ENCODE assay signal across 22 cellular contexts in genomic region chr19:29886535-29886934, GRCh38.
"Had no signal": no experiment of that assay in that cellular context is flagged by ENCODE, and none has a peak within 500 bp of the region (broad histone marks: within the 10 kb centered on the region; RNA-seq: fewer than 3 reads in every experiment).

No MANE protein-coding gene starts in this region.

- FAIRE-seq: colon, islet of Langerhans, urothelium cell line had no signal

- H3K4me1 ChIP-seq: body of pancreas, foreskin keratinocyte, parathyroid adenoma, tibial nerve had no signal

- H3K27ac ChIP-seq: body of pancreas, foreskin keratinocyte, hepatocyte, parathyroid adenoma, tibial nerve had no signal

- DNase-seq: activated CD4-positive, alpha-beta T cell treated with anti-CD3 and anti-CD28 coated beads, Interleukin-2, amount 10 ng/mL, durations not matched to agents 24 days and 14 days; activated CD8-positive, alpha-beta memory T cell treated with anti-CD3 and anti-CD28 coated beads for 24 hours; activated gamma-delta T cell treated with Interleukin-2 at 50 U/mL for 16 hours; amygdala; body of pancreas; caudate nucleus; endodermal cell; foreskin keratinocyte; left colon; SK-N-SH; spleen; stimulated activated naive CD4-positive, alpha-beta T cell; T-helper 9 cell had no signal

- H3K9me3 ChIP-seq: body of pancreas, SK-N-SH, spleen, tibial nerve had no signal

- H3K4me1 Mint-ChIP-seq: endodermal cell had no signal

- H3K4me3 Mint-ChIP-seq: activated CD4-positive, alpha-beta T cell treated with anti-CD3 and anti-CD28 coated beads, Interleukin-2, amount 10 ng/mL, durations not matched to agents 24 days and 14 days; activated T-helper 1 cell treated with anti-CD3 and anti-CD28 coated beads, Interleukin-12 subunit alpha, Interleukin-12 subunit beta, Interleukin-2, Interleukin-4 antibody, amounts not matched to agents 30 ng/mL and 10 ng/mL and 1 ng/mL, durations not matched to agents 14 hours and 24 hours and 36 hours; endodermal cell had no signal

- H3K9me3 Mint-ChIP-seq: endodermal cell had no signal

- H3K36me3 ChIP-seq: spleen, tibial nerve had no signal

- H3K27ac Mint-ChIP-seq: activated CD4-positive, alpha-beta T cell treated with anti-CD3 and anti-CD28 coated beads, Interleukin-2, amount 10 ng/mL, durations not matched to agents 24 days and 14 days; activated T-helper 1 cell treated with anti-CD3 and anti-CD28 coated beads, Interleukin-12 subunit alpha, Interleukin-12 subunit beta, Interleukin-2, Interleukin-4 antibody, amounts not matched to agents 30 ng/mL and 10 ng/mL and 1 ng/mL, durations not matched to agents 14 hours and 24 hours and 36 hours; endodermal cell had no signal

- H3K27me3 ChIP-seq: body of pancreas, foreskin keratinocyte, hepatocyte, tibial nerve had no signal

- H3K4me3 ChIP-seq: body of pancreas, hepatocyte, lung, spleen, tibial nerve had no signal

- ATAC-seq: body of pancreas, foreskin keratinocyte, left colon had no signal

- H3K36me3 Mint-ChIP-seq: activated naive CD4-positive, alpha-beta T cell treated with anti-CD3 and anti-CD28 coated beads, Interleukin-2, amount 50 U/mL, for 72 hours had no signal
